In the genomic region with DNA sequence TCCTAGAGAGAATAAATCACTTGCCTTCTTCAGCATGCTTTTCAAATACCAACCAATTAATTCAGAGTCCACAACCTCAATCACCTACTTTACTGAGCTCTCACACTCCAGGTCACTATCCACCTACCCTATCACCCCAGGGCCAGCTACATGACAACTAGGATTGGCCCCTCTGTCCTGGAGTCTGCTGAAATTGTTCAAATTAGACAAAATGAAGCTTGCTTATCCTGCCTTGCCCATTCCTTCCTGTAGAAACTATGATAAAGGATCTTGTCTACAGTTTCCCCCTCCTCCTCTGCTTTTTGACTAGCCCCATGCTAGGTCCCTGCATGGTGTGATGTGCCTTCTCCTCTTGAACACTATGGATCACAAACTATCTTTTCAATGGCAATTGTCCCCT, we compare ENCODE assay signal across 1 cellular context.
TF ChIP-seq lines count a peak whose summit lies in the region.

No MANE protein-coding gene starts in this region.

TF ChIP-seq in K562, 482 proteins besides CTCF, POLR2A, EP300 and RAD21 (continued from another document and continues in another):
- TF ChIP-seq USF2 (CRISPR knock-in tag; IDR thresholded peaks at IDR 0.05) = no peak
- TF ChIP-seq ZNF184 (CRISPR knock-in tag; IDR thresholded peaks at IDR 0.05) = no peak
- TF ChIP-seq NFRKB (IDR thresholded peaks at IDR 0.05; ENCODE audit: low read depth) = no peak
- TF ChIP-seq SRSF9 (IDR thresholded peaks at IDR 0.05; ENCODE audit: borderline replicate concordance, low read depth, low read length) = no peak
- TF ChIP-seq RBFOX2 (IDR thresholded peaks at IDR 0.05; ENCODE audit: low read depth, low read length) = no peak
- TF ChIP-seq JUNB (CRISPR knock-in tag; conservative IDR thresholded peaks at IDR 0.05) = no peak
- no peak for TF ChIP-seq PML (IDR thresholded peaks at IDR 0.05; ENCODE audit: low read length)
- TF ChIP-seq RBBP5 (IDR thresholded peaks at IDR 0.05; ENCODE audit: borderline replicate concordance, insufficient read depth, low read length, poor library complexity, severe bottlenecking) = no peak
- no peak for TF ChIP-seq GMEB1 (CRISPR knock-in tag; IDR thresholded peaks at IDR 0.05)
- no peak for TF ChIP-seq ADNP (tag; IDR thresholded peaks at IDR 0.05)
- TF ChIP-seq CREM (IDR thresholded peaks at IDR 0.05; ENCODE audit: low read depth) = no peak
- TF ChIP-seq RUNX1 (IDR thresholded peaks at IDR 0.05; ENCODE audit: low read depth) = no peak
- TF ChIP-seq NELFE (IDR thresholded peaks at IDR 0.05; ENCODE audit: insufficient read depth, insufficient read length) = no peak
- TF ChIP-seq ESRRB (CRISPR knock-in tag; IDR thresholded peaks at IDR 0.05; ENCODE audit: borderline replicate concordance) = no peak
- no peak for TF ChIP-seq ETV6 (IDR thresholded peaks at IDR 0.05; ENCODE audit: borderline replicate concordance in 1 of 2, low read depth in 2 of 2, low read length in 1 of 2)
- TF ChIP-seq ETV6 (CRISPR knock-in tag; IDR thresholded peaks at IDR 0.05; ENCODE audit: borderline replicate concordance) = no peak
- peak; percentile 80 for TF ChIP-seq CBFA2T3 (IDR thresholded peaks at IDR 0.05)
- TF ChIP-seq HNRNPH1 (optimal IDR thresholded peaks at IDR 0.05; ENCODE audit: low read depth, low read length) = no peak
- no peak for TF ChIP-seq ARID2 (IDR thresholded peaks at IDR 0.05)
- TF ChIP-seq ATF6 (CRISPR knock-in tag; IDR thresholded peaks at IDR 0.05) = no peak
- TF ChIP-seq ZBED1 (IDR thresholded peaks at IDR 0.05) = no peak
- no peak for TF ChIP-seq ZNF551 (CRISPR knock-in tag; IDR thresholded peaks at IDR 0.05)
- no peak for TF ChIP-seq PTTG1 (tag; IDR thresholded peaks at IDR 0.05; ENCODE audit: low read depth)
- TF ChIP-seq ZBTB12 (CRISPR knock-in tag; IDR thresholded peaks at IDR 0.05) = no peak
- no peak for TF ChIP-seq CAMTA2 (CRISPR knock-in tag; conservative IDR thresholded peaks at IDR 0.05)
- TF ChIP-seq ZNF324 (CRISPR knock-in tag; IDR thresholded peaks at IDR 0.05) = no peak
- TF ChIP-seq, protein P1, sequence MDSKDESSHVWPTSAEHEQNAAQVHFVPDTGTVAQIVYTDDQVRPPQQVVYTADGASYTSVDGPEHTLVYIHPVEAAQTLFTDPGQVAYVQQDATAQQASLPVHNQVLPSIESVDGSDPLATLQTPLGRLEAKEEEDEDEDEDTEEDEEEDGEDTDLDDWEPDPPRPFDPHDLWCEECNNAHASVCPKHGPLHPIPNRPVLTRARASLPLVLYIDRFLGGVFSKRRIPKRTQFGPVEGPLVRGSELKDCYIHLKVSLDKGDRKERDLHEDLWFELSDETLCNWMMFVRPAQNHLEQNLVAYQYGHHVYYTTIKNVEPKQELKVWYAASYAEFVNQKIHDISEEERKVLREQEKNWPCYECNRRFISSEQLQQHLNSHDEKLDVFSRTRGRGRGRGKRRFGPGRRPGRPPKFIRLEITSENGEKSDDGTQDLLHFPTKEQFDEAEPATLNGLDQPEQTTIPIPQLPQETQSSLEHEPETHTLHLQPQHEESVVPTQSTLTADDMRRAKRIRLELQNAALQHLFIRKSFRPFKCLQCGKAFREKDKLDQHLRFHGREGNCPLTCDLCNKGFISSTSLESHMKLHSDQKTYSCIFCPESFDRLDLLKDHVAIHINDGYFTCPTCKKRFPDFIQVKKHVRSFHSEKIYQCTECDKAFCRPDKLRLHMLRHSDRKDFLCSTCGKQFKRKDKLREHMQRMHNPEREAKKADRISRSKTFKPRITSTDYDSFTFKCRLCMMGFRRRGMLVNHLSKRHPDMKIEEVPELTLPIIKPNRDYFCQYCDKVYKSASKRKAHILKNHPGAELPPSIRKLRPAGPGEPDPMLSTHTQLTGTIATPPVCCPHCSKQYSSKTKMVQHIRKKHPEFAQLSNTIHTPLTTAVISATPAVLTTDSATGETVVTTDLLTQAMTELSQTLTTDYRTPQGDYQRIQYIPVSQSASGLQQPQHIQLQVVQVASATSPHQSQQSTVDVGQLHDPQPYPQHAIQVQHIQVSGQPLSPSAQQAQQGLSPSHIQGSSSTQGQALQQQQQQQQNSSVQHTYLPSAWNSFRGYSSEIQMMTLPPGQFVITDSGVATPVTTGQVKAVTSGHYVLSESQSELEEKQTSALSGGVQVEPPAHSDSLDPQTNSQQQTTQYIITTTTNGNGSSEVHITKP (IDR thresholded peaks at IDR 0.05; ENCODE audit: partially characterized antibody) = peak; percentile 44
- no peak for TF ChIP-seq ZNF830 (CRISPR knock-in tag; IDR thresholded peaks at IDR 0.05)
- no peak for TF ChIP-seq MAFK (IDR thresholded peaks at IDR 0.05; ENCODE audit: low read length)
- TF ChIP-seq ETS2 (tag; IDR thresholded peaks at IDR 0.05; ENCODE audit: borderline replicate concordance, poor library complexity, severe bottlenecking) = no peak
- TF ChIP-seq, protein P2, sequence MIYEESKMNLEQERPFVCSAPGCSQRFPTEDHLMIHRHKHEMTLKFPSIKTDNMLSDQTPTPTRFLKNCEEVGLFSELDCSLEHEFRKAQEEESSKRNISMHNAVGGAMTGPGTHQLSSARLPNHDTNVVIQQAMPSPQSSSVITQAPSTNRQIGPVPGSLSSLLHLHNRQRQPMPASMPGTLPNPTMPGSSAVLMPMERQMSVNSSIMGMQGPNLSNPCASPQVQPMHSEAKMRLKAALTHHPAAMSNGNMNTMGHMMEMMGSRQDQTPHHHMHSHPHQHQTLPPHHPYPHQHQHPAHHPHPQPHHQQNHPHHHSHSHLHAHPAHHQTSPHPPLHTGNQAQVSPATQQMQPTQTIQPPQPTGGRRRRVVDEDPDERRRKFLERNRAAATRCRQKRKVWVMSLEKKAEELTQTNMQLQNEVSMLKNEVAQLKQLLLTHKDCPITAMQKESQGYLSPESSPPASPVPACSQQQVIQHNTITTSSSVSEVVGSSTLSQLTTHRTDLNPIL (CRISPR knock-in tag; IDR thresholded peaks at IDR 0.05) = no peak
- no peak for TF ChIP-seq ZBTB26 (CRISPR knock-in tag; IDR thresholded peaks at IDR 0.05)
- no peak for TF ChIP-seq PCBP2 (IDR thresholded peaks at IDR 0.05; ENCODE audit: low read depth, low read length, poor library complexity, severe bottlenecking)
- no peak for TF ChIP-seq SLC30A9 (CRISPR knock-in tag; IDR thresholded peaks at IDR 0.05)
- TF ChIP-seq BDP1 (IDR thresholded peaks at IDR 0.05; ENCODE audit: insufficient read depth, insufficient read length) = no peak
- no peak for TF ChIP-seq ZNF146 (CRISPR knock-in tag; IDR thresholded peaks at IDR 0.05; ENCODE audit: unreplicated experiment)
- no peak for TF ChIP-seq ZNF318 (IDR thresholded peaks at IDR 0.05; ENCODE audit: borderline replicate concordance in 1 of 2, low read depth in 1 of 2)
- no peak for TF ChIP-seq RHOXF2B (CRISPR knock-in tag; conservative IDR thresholded peaks at IDR 0.05)
- TF ChIP-seq ZNF589 (CRISPR knock-in tag; IDR thresholded peaks at IDR 0.05; ENCODE audit: low read depth) = no peak
- TF ChIP-seq SRSF3 (IDR thresholded peaks at IDR 0.05; ENCODE audit: insufficient read depth, low read length) = no peak
